ENCODE assay signal across 9 cellular contexts in the genomic region with DNA sequence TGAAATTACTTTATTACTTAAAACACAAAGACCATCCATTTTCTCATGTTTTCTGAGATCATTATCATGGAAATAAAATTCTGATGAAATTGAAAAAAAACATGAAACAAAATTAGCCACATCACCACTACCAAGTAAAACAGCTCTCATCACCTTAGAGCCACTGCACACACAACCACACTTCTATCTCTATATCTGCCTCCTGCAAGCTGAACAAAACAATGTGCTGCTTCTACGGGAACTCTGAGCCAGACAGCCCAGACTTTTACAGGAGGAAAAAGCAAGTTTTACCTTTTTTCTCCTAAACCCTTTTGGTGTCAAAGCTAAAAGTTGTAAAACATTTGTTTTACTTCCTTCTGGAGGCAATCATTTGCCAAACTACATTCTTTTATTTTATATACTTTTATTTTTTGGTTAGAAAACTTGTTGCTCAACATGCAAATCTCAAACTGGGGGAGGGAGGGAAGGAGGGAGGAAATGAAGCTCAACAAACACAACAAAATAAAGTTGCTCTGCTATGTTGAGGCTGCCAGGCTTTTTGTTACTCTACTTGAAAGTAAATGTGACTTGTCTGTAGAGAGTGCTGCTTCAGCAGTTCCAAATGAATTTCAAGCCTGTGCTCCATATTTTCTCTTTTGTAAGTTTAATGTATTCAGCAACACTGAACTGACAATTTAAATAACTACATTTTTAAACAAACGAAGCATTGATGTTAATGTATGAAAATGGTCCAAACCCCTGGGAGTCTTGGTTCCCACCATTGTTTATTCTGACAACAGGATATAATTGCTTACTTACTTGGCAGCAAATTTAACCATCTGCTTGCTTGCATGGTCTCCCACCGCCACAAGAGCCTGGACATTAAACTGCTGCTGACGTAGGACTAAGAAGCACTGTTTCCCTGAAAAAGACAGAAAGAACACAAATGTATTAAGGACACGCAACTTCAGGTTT. TPM values are rescaled to one million over a fixed set of nuclear protein-coding genes. Genes with fewer than 3 reads are reported as not detected.
DNase-seq lines count a peak whose midpoint lies in the region; ATAC-seq and TF ChIP-seq lines count a peak whose summit lies in the region.
"Had no signal": no experiment of that assay in that cellular context is flagged by ENCODE, and none has a peak within 500 bp of the region (broad histone marks: within the 10 kb centered on the region; RNA-seq: fewer than 3 reads in every experiment).

No MANE protein-coding gene starts in this region.

- no peaks in the 10 kb centered on the region for H3K27me3 Mint-ChIP-seq in activated CD8-positive, alpha-beta T cell treated with anti-CD3 and anti-CD28 coated beads for 36 hours
- no peaks in the 10 kb centered on the region for H3K27me3 Mint-ChIP-seq in Caco-2 (ENCODE audit: insufficient read depth, unreplicated experiment)

- H3K36me3 ChIP-seq in HUES48 (ENCODE audit: control insufficient read depth, insufficient read depth, low read length), result 0 out of 2 replicates have a peak, but pooled peaks cover 5% of the 10 kb centered on the region
- no peaks in the 10 kb centered on the region for H3K36me3 ChIP-seq in left lung
- peaks cover 3% of the 10 kb centered on the region for H3K36me3 ChIP-seq in Caco-2 (ENCODE audit: control insufficient read depth, insufficient read depth, low read length)

- H3K4me1 Mint-ChIP-seq in activated CD8-positive, alpha-beta T cell treated with anti-CD3 and anti-CD28 coated beads for 36 hours (ENCODE audit: low read depth), result peaks cover 55% of the 10 kb centered on the region
- no peaks in the 10 kb centered on the region for H3K4me1 Mint-ChIP-seq in Caco-2 (ENCODE audit: low read depth, unreplicated experiment)

- H3K27me3 ChIP-seq in HUES48 (ENCODE audit: control insufficient read depth, insufficient read depth, low read length) (no peaks in the 10 kb centered on the region), left lung (no peaks in the 10 kb centered on the region), Caco-2 (replicated peaks; ENCODE audit: control insufficient read depth, insufficient read depth, low read length) (no peaks in the 10 kb centered on the region)

- POLR2A ChIA-PET in activated CD8-positive, alpha-beta T cell treated with anti-CD3 and anti-CD28 coated beads for 36 hours (lab: Charles Lee), result interaction anchor here (1.1 kb wide), 1 partner anchor 23 kb away, joined by 3 read pairs; no protein-coding TSS in a partner anchor
- POLR2A ChIA-PET in Caco-2 (lab: Charles Lee), result no interaction called here

- DNase-seq in AG10803 (ENCODE audit: low read depth) (peak; percentile 31), left lung (no peak), Caco-2 (no peak), HuH-7 (ENCODE audit: low spot score) (no peak)
- no peak for DNase-seq in activated CD8-positive, alpha-beta T cell treated with anti-CD3 and anti-CD28 coated beads for 36 hours
- DNase-seq: stimulated activated CD4-positive, alpha-beta T cell treated with anti-CD3 and anti-CD28 coated beads, Interleukin-15, amount 100 ng/mL, for 24 hours had no signal

- intact Hi-C loops in activated CD8-positive, alpha-beta T cell treated with anti-CD3 and anti-CD28 coated beads for 36 hours (cut with micrococcal nuclease), result no loop called here
- intact Hi-C loops in left lung (cut with DNase I) (no loop called here), Caco-2 (cut with micrococcal nuclease; ENCODE audit: unreplicated experiment) (no loop called here)

- no TSS peak for BruUV-seq in Caco-2 (replicated peaks; lab: Mats Ljungman, UMichigan)

- peak overlapping the region; percentile 93 for H3K27ac ChIP-seq in HUES48 (ENCODE audit: low read depth, low read length)
- peak overlapping the region; percentile 55 to 64 for H3K27ac ChIP-seq in left lung

- peak; percentile 60 for ATAC-seq in activated CD8-positive, alpha-beta T cell treated with anti-CD3 and anti-CD28 coated beads for 36 hours
- ATAC-seq in left lung (peak; percentile 44), GM19397 (IDR thresholded peaks at IDR 0.05; ENCODE audit: unreplicated experiment) (no peak), GM19395 (IDR thresholded peaks at IDR 0.05; ENCODE audit: unreplicated experiment) (no peak)

- peaks cover 53% of the 10 kb centered on the region for H3K36me3 Mint-ChIP-seq in activated CD8-positive, alpha-beta T cell treated with anti-CD3 and anti-CD28 coated beads for 36 hours (ENCODE audit: low read depth)
- H3K36me3 Mint-ChIP-seq in Caco-2 (ENCODE audit: insufficient read depth, unreplicated experiment), result peaks cover 23% of the 10 kb centered on the region

- peak overlapping the region; percentile 78 for H3K27ac Mint-ChIP-seq in activated CD8-positive, alpha-beta T cell treated with anti-CD3 and anti-CD28 coated beads for 36 hours
- H3K27ac Mint-ChIP-seq in Caco-2 (ENCODE audit: unreplicated experiment), result no peak overlapping the region

- TF ChIP-seq CTCF in AG10803 (conservative IDR thresholded peaks at IDR 0.05; ENCODE audit: low read length) (no peak), left lung (IDR thresholded peaks at IDR 0.05) (no peak), Caco-2 (IDR thresholded peaks at IDR 0.05; ENCODE audit: insufficient read depth in 1 of 2, low read depth in 1 of 2, low read length in 1 of 2, severe bottlenecking in 1 of 2, unreplicated experiment in 1 of 2) (no peak)
- no peak for TF ChIP-seq CTCF in activated CD8-positive, alpha-beta T cell treated with anti-CD3 and anti-CD28 coated beads for 36 hours (IDR thresholded peaks at IDR 0.05)

- H3K4me3 ChIP-seq in AG10803 (ENCODE audit: low read length), result 0 out of 2 replicates have a peak overlapping the region, but pooled peaks have one; percentile 2
- peak overlapping the region; percentile 39 for H3K4me3 ChIP-seq in HUES48 (ENCODE audit: low read depth, low read length)
- H3K4me3 ChIP-seq in left lung, result no peak overlapping the region
- H3K4me3 ChIP-seq in Caco-2 (ENCODE audit: low read depth, low read length), result no peak overlapping the region

- CTCF ChIA-PET in activated CD8-positive, alpha-beta T cell treated with anti-CD3 and anti-CD28 coated beads for 36 hours (lab: Charles Lee), result no interaction called here
- CTCF ChIA-PET in Caco-2 (lab: Charles Lee), result no interaction called here

- H3K9me3 ChIP-seq in HUES48 (ENCODE audit: control insufficient read depth, insufficient read depth, low read length) (no peaks in the 10 kb centered on the region), left lung (no peaks in the 10 kb centered on the region), Caco-2 (no peaks in the 10 kb centered on the region)

- no peaks in the 10 kb centered on the region for H3K9me3 Mint-ChIP-seq in activated CD8-positive, alpha-beta T cell treated with anti-CD3 and anti-CD28 coated beads for 36 hours
- H3K9me3 Mint-ChIP-seq in Caco-2 (ENCODE audit: unreplicated experiment), result no peaks in the 10 kb centered on the region

- H3K9ac ChIP-seq in HUES48 (ENCODE audit: low read depth, low read length), result peak overlapping the region; percentile 33; the same call in 1 of the 2 replicates

- H3K4me3 Mint-ChIP-seq in activated CD8-positive, alpha-beta T cell treated with anti-CD3 and anti-CD28 coated beads for 36 hours, result no peak overlapping the region
- no peak overlapping the region for H3K4me3 Mint-ChIP-seq in Caco-2 (ENCODE audit: unreplicated experiment)

- H3K4me1 ChIP-seq in HUES48 (ENCODE audit: control insufficient read depth, insufficient read depth, low read length) (peaks cover 35% of the 10 kb centered on the region), left lung (peaks cover 8 to 52% of the 10 kb centered on the region in 2 donors), Caco-2 (no peaks in the 10 kb centered on the region)

RNA-seq across cellular contexts. Expression of gene DARS1, which starts 24.6 kb away (rescaled TPM):
- 100 to 1,000 TPM; 210 to 211 TPM for total RNA-seq in activated CD8-positive, alpha-beta T cell treated with anti-CD3 and anti-CD28 coated beads for 36 hours
- 10 to 100 TPM; 46.9 to 56.0 TPM for total RNA-seq in left lung
- total RNA-seq in Caco-2 (2022), result 90.9 and 94.9 TPM in 2 replicates

Comparison
In these comparisons a context has a peak if more than half of its experiments do, and no peak if none do; other contexts are left out.
1. H3K4me3 ChIP-seq: peak in AG10803 (single experiment) and HUES48 (single experiment); none in left lung (0 of 2) and Caco-2 (single experiment).
2. ATAC-seq: peak in activated CD8-positive, alpha-beta T cell treated with anti-CD3 and anti-CD28 coated beads for 36 hours (single experiment) and left lung (single experiment); none in GM19397 (single experiment) and GM19395 (single experiment).